ENCODE assay signal across 24 cellular contexts in genomic region chr7:108051449-108051848, GRCh38. TPM values are rescaled to one million over a fixed set of nuclear protein-coding genes. Genes with fewer than 3 reads are reported as not detected.
"Had no signal": no experiment of that assay in that cellular context is flagged by ENCODE, and none has a peak within 500 bp of the region (broad histone marks: within the 10 kb centered on the region; RNA-seq: fewer than 3 reads in every experiment).

No MANE protein-coding gene starts in this region.

- H3K4me1 Mint-ChIP-seq: activated CD4-positive, alpha-beta memory T cell treated with anti-CD3 and anti-CD28 coated beads, Interleukin-2, amount 10 ng/mL, durations not matched to agents 7 days and 5 days; activated CD4-positive, alpha-beta T cell treated with anti-CD3 and anti-CD28 coated beads, Interleukin-2, amount 10 ng/mL, durations not matched to agents 7 days and 5 days had no signal

- DNase-seq: activated CD4-positive, alpha-beta memory T cell treated with anti-CD3 and anti-CD28 coated beads, Interleukin-2, amount 10 ng/mL, durations not matched to agents 7 days and 5 days; activated CD4-positive, alpha-beta T cell treated with anti-CD3 and anti-CD28 coated beads, Interleukin-2, amount 10 ng/mL, durations not matched to agents 7 days and 5 days; activated CD4-positive, CD25-positive, alpha-beta regulatory T cell; activated gamma-delta T cell; activated naive CD4-positive, alpha-beta T cell treated with anti-CD3 and anti-CD28 coated beads for 36 hours; activated T-cell treated with anti-CD3 and anti-CD28 coated beads for 4 hours; activated T-cell treated with anti-CD3 and anti-CD28 coated beads, Interleukin-2, amount 50 U/mL, for 48 hours; aorta; body of pancreas; Kasumi-1; KBM-7; NCI-H1105 treated with DMSO at 0.1 percent for 48 hours; NCI-H1436 treated with DMSO at 0.1 percent for 48 hours; NCI-H187; NCI-H2081; NCI-H446; NCI-H524; PC-3; SHP77; T-helper 17 cell; T1000 had no signal

- H3K4me1 ChIP-seq: body of pancreas, SJSA1 had no signal

- H3K27ac ChIP-seq: body of pancreas, SJSA1 had no signal

- H3K36me3 ChIP-seq: SJSA1 had no signal

- H3K9me3 Mint-ChIP-seq: activated CD4-positive, alpha-beta memory T cell treated with anti-CD3 and anti-CD28 coated beads, Interleukin-2, amount 10 ng/mL, durations not matched to agents 7 days and 5 days; activated CD4-positive, alpha-beta T cell treated with anti-CD3 and anti-CD28 coated beads, Interleukin-2, amount 10 ng/mL, durations not matched to agents 7 days and 5 days; activated naive CD4-positive, alpha-beta T cell treated with anti-CD3 and anti-CD28 coated beads for 36 hours; activated T-helper 17 cell treated with anti-CD3 and anti-CD28 coated beads, Interleukin-2, amount 50 U/mL, for 72 hours had no signal

- H3K4me3 ChIP-seq: body of pancreas, SJSA1 had no signal

- H3K27me3 ChIP-seq: body of pancreas, SJSA1 had no signal

- ATAC-seq: activated T-helper 17 cell treated with anti-CD3 and anti-CD28 coated beads, Interleukin-2, amount 50 U/mL, for 72 hours; body of pancreas; PC-3; T-helper 17 cell had no signal

- H3K27me3 Mint-ChIP-seq: activated naive CD8-positive, alpha-beta T cell had no signal

- H3K9me3 ChIP-seq: body of pancreas, SJSA1 had no signal

- H3K4me3 Mint-ChIP-seq: activated CD4-positive, alpha-beta memory T cell treated with anti-CD3 and anti-CD28 coated beads, Interleukin-2, amount 10 ng/mL, durations not matched to agents 7 days and 5 days; activated CD4-positive, alpha-beta T cell treated with anti-CD3 and anti-CD28 coated beads, Interleukin-2, amount 10 ng/mL, durations not matched to agents 7 days and 5 days; activated naive CD4-positive, alpha-beta T cell treated with anti-CD3 and anti-CD28 coated beads for 36 hours; activated naive CD8-positive, alpha-beta T cell; activated T-helper 17 cell treated with anti-CD3 and anti-CD28 coated beads, Interleukin-2, amount 50 U/mL, for 72 hours; T-helper 17 cell had no signal

- H3K27ac Mint-ChIP-seq: activated CD4-positive, alpha-beta memory T cell treated with anti-CD3 and anti-CD28 coated beads, Interleukin-2, amount 10 ng/mL, durations not matched to agents 7 days and 5 days; activated CD4-positive, alpha-beta T cell treated with anti-CD3 and anti-CD28 coated beads, Interleukin-2, amount 10 ng/mL, durations not matched to agents 7 days and 5 days; activated naive CD4-positive, alpha-beta T cell treated with anti-CD3 and anti-CD28 coated beads for 36 hours; activated naive CD8-positive, alpha-beta T cell; activated T-helper 17 cell treated with anti-CD3 and anti-CD28 coated beads, Interleukin-2, amount 50 U/mL, for 72 hours; T-helper 17 cell had no signal

- H3K36me3 Mint-ChIP-seq: activated naive CD8-positive, alpha-beta T cell had no signal

RNA-seq across cellular contexts. Expression of gene LAMB1, which starts 48.5 kb away (rescaled TPM):
- total RNA-seq: activated CD4-positive, alpha-beta memory T cell treated with anti-CD3 and anti-CD28 coated beads, Interleukin-2, amount 10 ng/mL, durations not matched to agents 7 days and 5 days; activated CD4-positive, alpha-beta T cell treated with anti-CD3 and anti-CD28 coated beads, Interleukin-2, amount 10 ng/mL, durations not matched to agents 7 days and 5 days; activated T-helper 17 cell treated with anti-CD3 and anti-CD28 coated beads, Interleukin-2, amount 50 U/mL, for 72 hours; T-helper 17 cell had no signal
